ENCODE assay signal across 7 cellular contexts in the genomic region with DNA sequence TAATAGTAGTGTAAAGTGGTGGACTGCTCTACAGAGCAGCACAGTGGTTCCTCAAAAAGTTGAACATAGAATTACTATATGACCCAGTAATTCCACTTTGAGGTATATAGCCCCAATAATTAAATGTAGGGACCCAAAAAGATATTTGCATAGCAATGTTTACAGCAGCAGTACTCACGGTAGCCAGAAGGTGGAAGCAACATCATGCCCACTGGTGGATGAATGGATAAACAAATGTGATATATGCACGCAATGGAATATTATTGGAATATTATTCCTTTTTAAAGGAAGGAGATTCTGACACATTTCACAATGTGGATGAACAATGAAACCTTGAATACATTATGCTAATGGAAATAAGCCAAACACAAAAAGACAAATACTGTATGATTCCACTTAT.
DNase-seq lines count a peak whose midpoint lies in the region; ATAC-seq and TF ChIP-seq lines count a peak whose summit lies in the region.
"Not testable (repeated sequence)": the region's sequence is repeated elsewhere in the genome, so short reads cannot be mapped to it uniquely, and the experiment has no call there.

No MANE protein-coding gene starts in this region.

- intact Hi-C loops in left ventricle myocardium superior (cut with micrococcal nuclease), result not testable (repeated sequence)

- TF ChIP-seq CTCF in BE2C (IDR thresholded peaks at IDR 0.05; ENCODE audit: low read depth, low read length) (peak; percentile 28), NB4 (IDR thresholded peaks at IDR 0.05; ENCODE audit: low read depth, low read length) (peak; percentile 32), epithelial cell of proximal tubule (conservative IDR thresholded peaks at IDR 0.05; ENCODE audit: low read depth, low read length) (peak; percentile 29)

- in situ Hi-C loops in GM23248 (cut with MboI), result not testable (repeated sequence)

- not testable (repeated sequence) for H2AFZ ChIP-seq in GM23248

- H3K27me3 ChIP-seq in BE2C; GM23248 (replicated peaks; ENCODE audit: insufficient read depth): not testable (repeated sequence)

- WGBS in GM23248 (ENCODE audit: low coverage in 1 of 2, low lambda C conversion rate in 2 of 2, missing lambda C conversion rate in 2 of 2), 2 experiments, result 21% methylated on average over 2 of the region's 2 CpGs

- H3K9me2 ChIP-seq in GM23248 (ENCODE audit: insufficient read depth), result not testable (repeated sequence)

- not testable (repeated sequence) for H4K20me1 ChIP-seq in GM23248 (ENCODE audit: insufficient read depth)

- H3K27ac ChIP-seq in GM23248, result not testable (repeated sequence)

- H3K4me3 ChIP-seq in BE2C (ENCODE audit: low read depth, low read length); GM23248; NB4 (ENCODE audit: low read depth, low read length); epithelial cell of proximal tubule (ENCODE audit: low read depth, low read length): not testable (repeated sequence)

- H3K79me2 ChIP-seq in GM23248 (ENCODE audit: insufficient read depth), result not testable (repeated sequence)

- H3K36me3 ChIP-seq in BE2C; GM23248 (ENCODE audit: low read depth): not testable (repeated sequence)

- H3F3A ChIP-seq in GM23248 (ENCODE audit: insufficient read depth), result not testable (repeated sequence)

- not testable (repeated sequence) for H3K9me3 ChIP-seq in BE2C; GM23248 (ENCODE audit: low read depth)

- H3K4me1 ChIP-seq in BE2C; GM23248 (ENCODE audit: insufficient read depth): not testable (repeated sequence)

- peak; percentile 23 for DNase-seq in BE2C
- peak; percentile 12 for DNase-seq in GM23248
- DNase-seq in NB4 (ENCODE audit: low read depth), result peak; percentile 3
- peak; percentile 14 for DNase-seq in RPMI7951 (ENCODE audit: low read depth)
- not testable (repeated sequence) for DNase-seq in epithelial cell of proximal tubule (ENCODE audit: low read depth)
- DNase-seq in left ventricle myocardium superior, result peak; percentile 1

- peak; percentile 54 for ATAC-seq in SK-N-SH treated with all-trans-retinoic acid at 6 μM for 48 hours
- ATAC-seq in left ventricle myocardium superior, result not testable (repeated sequence)

- not testable (repeated sequence) for H3K4me2 ChIP-seq in GM23248 (ENCODE audit: unreplicated experiment)

- H3K9ac ChIP-seq in GM23248, result not testable (repeated sequence)

- TF ChIP-seq POLR2A in NB4 (IDR thresholded peaks at IDR 0.05; ENCODE audit: extremely low read depth, insufficient read length), result not testable (repeated sequence)
